25 cellular contexts compared by ENCODE assay signal in genomic region chr1:182217071-182217470, GRCh38.
DNase-seq lines count a peak whose midpoint lies in the region; ATAC-seq and TF ChIP-seq lines count a peak whose summit lies in the region.
"Had no signal": no experiment of that assay in that cellular context is flagged by ENCODE, and none has a peak within 500 bp of the region (broad histone marks: within the 10 kb centered on the region; RNA-seq: fewer than 3 reads in every experiment).

No MANE protein-coding gene starts in this region.

- no peaks in the 10 kb centered on the region for H3K9me3 ChIP-seq in PC-3 (ENCODE audit: low read length)
- H3K9me3 ChIP-seq: colonic mucosa, neutrophil had no signal

- H3K9me2 ChIP-seq in PC-3 (replicated peaks; ENCODE audit: low read length) = no peaks in the 10 kb centered on the region

- intact Hi-C loops in PC-3 (cut with micrococcal nuclease) = loop anchor here (1.0 to 5.0 kb wide), 4 partner anchors 19 to 174 kb away; partner anchors contain the start of gene GLUL
- intact Hi-C loops in Right ventricle myocardium inferior (cut with DNase I) = no loop called here
- intact Hi-C loops in posterior vena cava (cut with DNase I) = no loop called here

- no TSS peak for BruUV-seq in PC-3 (replicated peaks; lab: Mats Ljungman, UMichigan)

- no peaks in the 10 kb centered on the region for H3K27me3 ChIP-seq in PC-3 (ENCODE audit: low read length)
- H3K27me3 ChIP-seq: brain microvascular endothelial cell, colonic mucosa, neutrophil had no signal

- no peak overlapping the region for H2AFZ ChIP-seq in PC-3 (ENCODE audit: low read length)

- no peak for TF ChIP-seq CTCF in PC-3 (conservative IDR thresholded peaks at IDR 0.05; ENCODE audit: low read depth, low read length)

- DNase-seq in ELR (ENCODE audit: low read depth) (peak; percentile 50), PC-3 (peak; percentile 86), epithelial cell of prostate (ENCODE audit: low read depth, low spot score) (no peak), renal cortical epithelial cell (ENCODE audit: low read depth) (peak; percentile 81), Right ventricle myocardium inferior (ENCODE audit: missing footprints) (no peak), NCI-H146 treated with DMSO at 0.1 percent for 48 hours (lab: John Stamatoyannopoulos, UW; ENCODE audit: unreplicated experiment) (no peak), DMS53 (lab: John Stamatoyannopoulos, UW) (no peak), posterior vena cava (ENCODE audit: low spot score) (no peak)
- DNase-seq: activated B cell treated with CpG ODN at 0.5 μM for 24 hours; activated CD4-positive, alpha-beta T cell treated with anti-CD3 and anti-CD28 coated beads, Interleukin-2, amount 50 U/mL, for 48 hours; activated effector memory CD4-positive, alpha-beta T cell treated with Interleukin-2 at 50 U/mL for 16 hours; brain microvascular endothelial cell; CD4-positive, alpha-beta memory T cell; colonic mucosa; DMS153; GF-D8; hippocampal formation; NCI-H510A treated with DMSO at 0.1 percent for 48 hours; RPMI8226; stimulated activated CD4-positive, alpha-beta T cell treated with anti-CD3 and anti-CD28 coated beads, Interleukin-4, amount 100 ng/mL, for 1 hour; stimulated activated naive CD4-positive, alpha-beta T cell had no signal

- H3K79me2 ChIP-seq in PC-3 (ENCODE audit: low read length) = no peaks in the 10 kb centered on the region

- H3K4me1 ChIP-seq in PC-3 (ENCODE audit: insufficient read depth, low read length) = peaks cover 27% of the 10 kb centered on the region

- ATAC-seq in PC-3 = peak; percentile 50
- no peak for ATAC-seq in Right ventricle myocardium inferior
- ATAC-seq: GM12878, SK-N-SH treated with all-trans-retinoic acid at 6 μM for 48 hours had no signal

- peak overlapping the region; percentile 89 for H3K27ac ChIP-seq in PC-3 (ENCODE audit: low read length)
- peak overlapping the region; percentile 82 for H3K27ac ChIP-seq in epithelial cell of prostate
- H3K27ac ChIP-seq: brain microvascular endothelial cell, neutrophil had no signal

- POLR2A ChIA-PET in PC-3 (lab: Charles Lee; ENCODE audit: unreplicated experiment) = no interaction called here

- no peaks in the 10 kb centered on the region for H4K20me1 ChIP-seq in PC-3 (ENCODE audit: low read length)

- no peaks in the 10 kb centered on the region for H3K36me3 ChIP-seq in PC-3 (ENCODE audit: low read depth, low read length)
- H3K36me3 ChIP-seq: brain microvascular endothelial cell, colonic mucosa, neutrophil had no signal

- H3F3A ChIP-seq in PC-3 (ENCODE audit: low read length, unreplicated experiment) = no peaks in the 10 kb centered on the region

- H3K4me2 ChIP-seq in PC-3 (ENCODE audit: low read length) = peak overlapping the region; percentile 69
- H3K4me2 ChIP-seq: smooth muscle cell had no signal

- peak overlapping the region; percentile 46; the same call in 1 of the 2 replicates for H3K9ac ChIP-seq in PC-3 (ENCODE audit: low read length)

- CTCF ChIA-PET in PC-3 (lab: Charles Lee) = no interaction called here

- H3K4me3 ChIP-seq in PC-3 (ENCODE audit: low read length) = no peak overlapping the region
- H3K4me3 ChIP-seq: colonic mucosa, GM12878, smooth muscle cell had no signal

Comparison
In these comparisons a context has a peak if more than half of its experiments do, and no peak if none do; other contexts are left out.
1. DNase-seq: peak in ELR (single experiment), PC-3 (single experiment) and renal cortical epithelial cell (single experiment); none in epithelial cell of prostate (single experiment), Right ventricle myocardium inferior (single experiment), NCI-H146 treated with DMSO at 0.1 percent for 48 hours (single experiment), DMS53 (single experiment) and posterior vena cava (single experiment).